1 cellular context compared by ENCODE assay signal in the genomic region with DNA sequence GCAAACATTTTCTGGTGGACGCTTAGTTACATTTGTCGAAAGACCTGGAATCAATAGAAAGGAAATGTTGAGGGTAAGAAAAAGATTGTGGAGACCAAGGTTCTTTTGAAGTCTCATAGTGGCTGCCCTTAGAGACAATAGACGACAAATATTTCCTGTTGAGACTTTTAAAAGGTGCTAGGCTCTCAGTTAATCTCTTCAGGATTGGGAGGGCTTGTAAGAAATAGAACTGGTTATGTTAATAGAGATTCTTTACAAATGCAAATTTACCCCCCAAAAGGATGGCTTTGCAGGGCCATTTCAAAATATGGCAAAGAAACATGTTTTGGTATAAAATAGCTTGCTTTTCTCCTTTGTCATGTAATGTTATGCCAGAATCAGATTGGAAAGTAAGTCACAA.
A peak's percentile ranks its signal among the peaks of the same experiment; 100 is the strongest.
TF ChIP-seq lines count a peak whose summit lies in the region.

No MANE protein-coding gene starts in this region.

TF ChIP-seq in H1, 55 proteins besides CTCF, POLR2A, EP300 and RAD21 (continued from another document):
- 0 out of 4 replicates have a peak, but pooled peaks of 1 of the 2 experiments have one; percentile 28 for TF ChIP-seq HDAC2 (IDR thresholded peaks at IDR 0.05; ENCODE audit: borderline replicate concordance in 1 of 2, low read depth in 2 of 2, low read length in 2 of 2)
- TF ChIP-seq NANOG (IDR thresholded peaks at IDR 0.05; ENCODE audit: insufficient read depth, low read depth, low read length, poor library complexity, severe bottlenecking) = peak; percentile 35
- peak; percentile 24 for TF ChIP-seq ASH2L (IDR thresholded peaks at IDR 0.05; ENCODE audit: low read length)
- no peak for TF ChIP-seq TBP (IDR thresholded peaks at IDR 0.05; ENCODE audit: low read depth, low read length)
- peak; percentile 64; the same call in 1 of the 2 replicates for TF ChIP-seq POU5F1 (IDR thresholded peaks at IDR 0.05; ENCODE audit: low read depth, low read length)
- no peak for TF ChIP-seq PHF8 (conservative IDR thresholded peaks at IDR 0.05; ENCODE audit: low read depth, low read length)
- no peak for TF ChIP-seq CBX8 (IDR thresholded peaks at IDR 0.05; ENCODE audit: borderline replicate concordance, low read depth, low read length)
- TF ChIP-seq, protein P1, sequence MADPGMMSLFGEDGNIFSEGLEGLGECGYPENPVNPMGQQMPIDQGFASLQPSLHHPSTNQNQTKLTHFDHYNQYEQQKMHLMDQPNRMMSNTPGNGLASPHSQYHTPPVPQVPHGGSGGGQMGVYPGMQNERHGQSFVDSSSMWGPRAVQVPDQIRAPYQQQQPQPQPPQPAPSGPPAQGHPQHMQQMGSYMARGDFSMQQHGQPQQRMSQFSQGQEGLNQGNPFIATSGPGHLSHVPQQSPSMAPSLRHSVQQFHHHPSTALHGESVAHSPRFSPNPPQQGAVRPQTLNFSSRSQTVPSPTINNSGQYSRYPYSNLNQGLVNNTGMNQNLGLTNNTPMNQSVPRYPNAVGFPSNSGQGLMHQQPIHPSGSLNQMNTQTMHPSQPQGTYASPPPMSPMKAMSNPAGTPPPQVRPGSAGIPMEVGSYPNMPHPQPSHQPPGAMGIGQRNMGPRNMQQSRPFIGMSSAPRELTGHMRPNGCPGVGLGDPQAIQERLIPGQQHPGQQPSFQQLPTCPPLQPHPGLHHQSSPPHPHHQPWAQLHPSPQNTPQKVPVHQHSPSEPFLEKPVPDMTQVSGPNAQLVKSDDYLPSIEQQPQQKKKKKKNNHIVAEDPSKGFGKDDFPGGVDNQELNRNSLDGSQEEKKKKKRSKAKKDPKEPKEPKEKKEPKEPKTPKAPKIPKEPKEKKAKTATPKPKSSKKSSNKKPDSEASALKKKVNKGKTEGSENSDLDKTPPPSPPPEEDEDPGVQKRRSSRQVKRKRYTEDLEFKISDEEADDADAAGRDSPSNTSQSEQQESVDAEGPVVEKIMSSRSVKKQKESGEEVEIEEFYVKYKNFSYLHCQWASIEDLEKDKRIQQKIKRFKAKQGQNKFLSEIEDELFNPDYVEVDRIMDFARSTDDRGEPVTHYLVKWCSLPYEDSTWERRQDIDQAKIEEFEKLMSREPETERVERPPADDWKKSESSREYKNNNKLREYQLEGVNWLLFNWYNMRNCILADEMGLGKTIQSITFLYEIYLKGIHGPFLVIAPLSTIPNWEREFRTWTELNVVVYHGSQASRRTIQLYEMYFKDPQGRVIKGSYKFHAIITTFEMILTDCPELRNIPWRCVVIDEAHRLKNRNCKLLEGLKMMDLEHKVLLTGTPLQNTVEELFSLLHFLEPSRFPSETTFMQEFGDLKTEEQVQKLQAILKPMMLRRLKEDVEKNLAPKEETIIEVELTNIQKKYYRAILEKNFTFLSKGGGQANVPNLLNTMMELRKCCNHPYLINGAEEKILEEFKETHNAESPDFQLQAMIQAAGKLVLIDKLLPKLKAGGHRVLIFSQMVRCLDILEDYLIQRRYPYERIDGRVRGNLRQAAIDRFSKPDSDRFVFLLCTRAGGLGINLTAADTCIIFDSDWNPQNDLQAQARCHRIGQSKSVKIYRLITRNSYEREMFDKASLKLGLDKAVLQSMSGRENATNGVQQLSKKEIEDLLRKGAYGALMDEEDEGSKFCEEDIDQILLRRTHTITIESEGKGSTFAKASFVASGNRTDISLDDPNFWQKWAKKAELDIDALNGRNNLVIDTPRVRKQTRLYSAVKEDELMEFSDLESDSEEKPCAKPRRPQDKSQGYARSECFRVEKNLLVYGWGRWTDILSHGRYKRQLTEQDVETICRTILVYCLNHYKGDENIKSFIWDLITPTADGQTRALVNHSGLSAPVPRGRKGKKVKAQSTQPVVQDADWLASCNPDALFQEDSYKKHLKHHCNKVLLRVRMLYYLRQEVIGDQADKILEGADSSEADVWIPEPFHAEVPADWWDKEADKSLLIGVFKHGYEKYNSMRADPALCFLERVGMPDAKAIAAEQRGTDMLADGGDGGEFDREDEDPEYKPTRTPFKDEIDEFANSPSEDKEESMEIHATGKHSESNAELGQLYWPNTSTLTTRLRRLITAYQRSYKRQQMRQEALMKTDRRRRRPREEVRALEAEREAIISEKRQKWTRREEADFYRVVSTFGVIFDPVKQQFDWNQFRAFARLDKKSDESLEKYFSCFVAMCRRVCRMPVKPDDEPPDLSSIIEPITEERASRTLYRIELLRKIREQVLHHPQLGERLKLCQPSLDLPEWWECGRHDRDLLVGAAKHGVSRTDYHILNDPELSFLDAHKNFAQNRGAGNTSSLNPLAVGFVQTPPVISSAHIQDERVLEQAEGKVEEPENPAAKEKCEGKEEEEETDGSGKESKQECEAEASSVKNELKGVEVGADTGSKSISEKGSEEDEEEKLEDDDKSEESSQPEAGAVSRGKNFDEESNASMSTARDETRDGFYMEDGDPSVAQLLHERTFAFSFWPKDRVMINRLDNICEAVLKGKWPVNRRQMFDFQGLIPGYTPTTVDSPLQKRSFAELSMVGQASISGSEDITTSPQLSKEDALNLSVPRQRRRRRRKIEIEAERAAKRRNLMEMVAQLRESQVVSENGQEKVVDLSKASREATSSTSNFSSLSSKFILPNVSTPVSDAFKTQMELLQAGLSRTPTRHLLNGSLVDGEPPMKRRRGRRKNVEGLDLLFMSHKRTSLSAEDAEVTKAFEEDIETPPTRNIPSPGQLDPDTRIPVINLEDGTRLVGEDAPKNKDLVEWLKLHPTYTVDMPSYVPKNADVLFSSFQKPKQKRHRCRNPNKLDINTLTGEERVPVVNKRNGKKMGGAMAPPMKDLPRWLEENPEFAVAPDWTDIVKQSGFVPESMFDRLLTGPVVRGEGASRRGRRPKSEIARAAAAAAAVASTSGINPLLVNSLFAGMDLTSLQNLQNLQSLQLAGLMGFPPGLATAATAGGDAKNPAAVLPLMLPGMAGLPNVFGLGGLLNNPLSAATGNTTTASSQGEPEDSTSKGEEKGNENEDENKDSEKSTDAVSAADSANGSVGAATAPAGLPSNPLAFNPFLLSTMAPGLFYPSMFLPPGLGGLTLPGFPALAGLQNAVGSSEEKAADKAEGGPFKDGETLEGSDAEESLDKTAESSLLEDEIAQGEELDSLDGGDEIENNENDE (IDR thresholded peaks at IDR 0.05; ENCODE audit: insufficient replicate concordance, low read length) = peak; percentile 90
- TF ChIP-seq RFX5 (IDR thresholded peaks at IDR 0.05; ENCODE audit: borderline replicate concordance, low read depth, low read length) = no peak
- no peak for TF ChIP-seq POLR2AphosphoS5 (IDR thresholded peaks at IDR 0.05; ENCODE audit: low read depth, low read length)
